ENCODE assay signal across 38 cellular contexts in genomic region chr4:169376421-169376820, GRCh38.
"Had no signal": no experiment of that assay in that cellular context is flagged by ENCODE, and none has a peak within 500 bp of the region (broad histone marks: within the 10 kb centered on the region; RNA-seq: fewer than 3 reads in every experiment).

No MANE protein-coding gene starts in this region.

- H3K4me3 ChIP-seq: adrenal gland, body of pancreas, breast epithelium, cardiac muscle cell had no signal

- H3K4me1 Mint-ChIP-seq: activated naive CD4-positive, alpha-beta T cell treated with anti-CD3 and anti-CD28 coated beads, Interleukin-2, amount 10 ng/mL, durations not matched to agents 7 days and 5 days; activated naive CD4-positive, alpha-beta T cell treated with anti-CD3 and anti-CD28 coated beads, Interleukin-2, amount 50 U/mL, for 24 hours; activated naive CD8-positive, alpha-beta T cell treated with anti-CD3 and anti-CD28 coated beads for 36 hours; activated naive CD8-positive, alpha-beta T cell treated with anti-CD3 and anti-CD28 coated beads, Interleukin-2, amount 10 ng/mL, durations not matched to agents 7 days and 5 days; activated naive CD8-positive, alpha-beta T cell treated with anti-CD3 and anti-CD28 coated beads, Interleukin-2, amount 50 U/mL, for 24 hours; activated T-helper 17 cell treated with anti-CD3 and anti-CD28 coated beads, Interleukin-2, amount 50 U/mL, for 72 hours; brain; central memory CD8-positive, alpha-beta T cell had no signal

- H3K27me3 Mint-ChIP-seq: activated naive CD4-positive, alpha-beta T cell treated with anti-CD3 and anti-CD28 coated beads, Interleukin-2, amount 50 U/mL, for 24 hours; activated naive CD8-positive, alpha-beta T cell; activated naive CD8-positive, alpha-beta T cell treated with anti-CD3 and anti-CD28 coated beads for 36 hours; activated naive CD8-positive, alpha-beta T cell treated with anti-CD3 and anti-CD28 coated beads, Interleukin-2, amount 50 U/mL, for 24 hours; activated T-cell treated with anti-CD3 and anti-CD28 coated beads, Interleukin-2, amount 50 U/mL, for 24 hours; activated T-helper 17 cell treated with anti-CD3 and anti-CD28 coated beads, Interleukin-2, amount 50 U/mL, for 72 hours; central memory CD8-positive, alpha-beta T cell had no signal

- H3K27ac Mint-ChIP-seq: activated naive CD4-positive, alpha-beta T cell treated with anti-CD3 and anti-CD28 coated beads for 36 hours; activated naive CD4-positive, alpha-beta T cell treated with anti-CD3 and anti-CD28 coated beads, Interleukin-2, amount 10 ng/mL, durations not matched to agents 7 days and 5 days; activated naive CD4-positive, alpha-beta T cell treated with anti-CD3 and anti-CD28 coated beads, Interleukin-2, amount 50 U/mL, for 24 hours; activated naive CD4-positive, alpha-beta T cell treated with anti-CD3 and anti-CD28 coated beads, Interleukin-2, amount 50 U/mL, for 72 hours; activated naive CD8-positive, alpha-beta T cell; activated naive CD8-positive, alpha-beta T cell treated with anti-CD3 and anti-CD28 coated beads for 36 hours; activated naive CD8-positive, alpha-beta T cell treated with anti-CD3 and anti-CD28 coated beads, Interleukin-2, amount 10 ng/mL, durations not matched to agents 7 days and 5 days; activated naive CD8-positive, alpha-beta T cell treated with anti-CD3 and anti-CD28 coated beads, Interleukin-2, amount 50 U/mL, for 24 hours; activated T-cell treated with anti-CD3 and anti-CD28 coated beads, Interleukin-2, amount 50 U/mL, for 24 hours; activated T-cell treated with anti-CD3 and anti-CD28 coated beads, Interleukin-2, amount 50 U/mL, for 72 hours; activated T-helper 1 cell treated with anti-CD3 and anti-CD28 coated beads, Interleukin-12 subunit alpha, Interleukin-12 subunit beta, Interleukin-2, Interleukin-4 antibody, amounts not matched to agents 30 ng/mL and 10 ng/mL and 1 ng/mL, durations not matched to agents 14 hours and 24 hours and 36 hours; activated T-helper 17 cell treated with anti-CD3 and anti-CD28 coated beads, Interleukin-2, amount 50 U/mL, for 72 hours; activated T-helper 2 cell treated with anti-CD3 and anti-CD28 coated beads, Interferon-gamma antibody, Interleukin-2, Interleukin-4, amounts not matched to agents 10 μg/mL and 5 μg/mL and 100 μg/mL, durations not matched to agents 14 hours and 24 hours and 36 hours; brain had no signal

- H3K27me3 ChIP-seq: adrenal gland, body of pancreas, brain microvascular endothelial cell, breast epithelium, cardiac muscle cell had no signal

- DNase-seq: activated effector memory CD4-positive, alpha-beta T cell treated with anti-CD3 and anti-CD28 coated beads, Interleukin-2, amount 50 U/mL, for 16 hours; activated effector memory CD4-positive, alpha-beta T cell treated with Interleukin-2 at 50 U/mL for 16 hours; activated gamma-delta T cell; activated gamma-delta T cell treated with Interleukin-2 at 50 U/mL for 16 hours; activated naive CD4-positive, alpha-beta T cell; activated naive CD4-positive, alpha-beta T cell treated with anti-CD3 and anti-CD28 coated beads for 36 hours; activated naive CD4-positive, alpha-beta T cell treated with anti-CD3 and anti-CD28 coated beads, Interleukin-2, amount 10 ng/mL, durations not matched to agents 7 days and 5 days; activated naive CD4-positive, alpha-beta T cell treated with anti-CD3 and anti-CD28 coated beads, Interleukin-2, amount 50 U/mL, for 16 hours; activated naive CD4-positive, alpha-beta T cell treated with Interleukin-2 at 50 U/mL for 16 hours; activated naive CD8-positive, alpha-beta T cell treated with anti-CD3 and anti-CD28 coated beads for 36 hours; activated naive CD8-positive, alpha-beta T cell treated with anti-CD3 and anti-CD28 coated beads, Interleukin-2, amount 10 ng/mL, durations not matched to agents 7 days and 5 days; activated naive CD8-positive, alpha-beta T cell treated with anti-CD3 and anti-CD28 coated beads, Interleukin-2, amount 50 U/mL, for 24 hours; activated T-cell treated with anti-CD3 and anti-CD28 coated beads, Interleukin-2, amount 50 U/mL, for 1 hour; activated T-cell treated with anti-CD3 and anti-CD28 coated beads, Interleukin-2, amount 50 U/mL, for 24 hours; activated T-cell treated with anti-CD3 and anti-CD28 coated beads, Interleukin-2, amount 50 U/mL, for 4 hours; activated T-cell treated with anti-CD3 and anti-CD28 coated beads, Interleukin-2, amount 50 U/mL, for 48 hours; activated T-cell treated with anti-CD3 and anti-CD28 coated beads, Interleukin-2, amount 50 U/mL, for 72 hours; adrenal gland; amniotic stem cell; amygdala; anterior cingulate cortex; aorta; body of pancreas; brain microvascular endothelial cell; caudate nucleus; central memory CD4-positive, alpha-beta T cell; cerebellar nuclear complex had no signal

- H3K4me1 ChIP-seq: adrenal gland, body of pancreas, breast epithelium had no signal

- H3K27ac ChIP-seq: adrenal gland, body of pancreas, brain microvascular endothelial cell, breast epithelium, cardiac muscle cell had no signal

- H3K36me3 Mint-ChIP-seq: activated naive CD4-positive, alpha-beta T cell treated with anti-CD3 and anti-CD28 coated beads, Interleukin-2, amount 10 ng/mL, durations not matched to agents 7 days and 5 days had no signal

- FAIRE-seq: astrocyte had no signal

- H3K4me3 Mint-ChIP-seq: activated naive CD4-positive, alpha-beta T cell treated with anti-CD3 and anti-CD28 coated beads for 36 hours; activated naive CD4-positive, alpha-beta T cell treated with anti-CD3 and anti-CD28 coated beads, Interleukin-2, amount 10 ng/mL, durations not matched to agents 7 days and 5 days; activated naive CD4-positive, alpha-beta T cell treated with anti-CD3 and anti-CD28 coated beads, Interleukin-2, amount 50 U/mL, for 24 hours; activated naive CD8-positive, alpha-beta T cell; activated naive CD8-positive, alpha-beta T cell treated with anti-CD3 and anti-CD28 coated beads for 36 hours; activated naive CD8-positive, alpha-beta T cell treated with anti-CD3 and anti-CD28 coated beads, Interleukin-2, amount 10 ng/mL, durations not matched to agents 7 days and 5 days; activated naive CD8-positive, alpha-beta T cell treated with anti-CD3 and anti-CD28 coated beads, Interleukin-2, amount 50 U/mL, for 24 hours; activated T-cell treated with anti-CD3 and anti-CD28 coated beads, Interleukin-2, amount 50 U/mL, for 24 hours; activated T-cell treated with anti-CD3 and anti-CD28 coated beads, Interleukin-2, amount 50 U/mL, for 4 hours; activated T-cell treated with anti-CD3 and anti-CD28 coated beads, Interleukin-2, amount 50 U/mL, for 72 hours; activated T-helper 1 cell treated with anti-CD3 and anti-CD28 coated beads, Interleukin-12 subunit alpha, Interleukin-12 subunit beta, Interleukin-2, Interleukin-4 antibody, amounts not matched to agents 30 ng/mL and 10 ng/mL and 1 ng/mL, durations not matched to agents 14 hours and 24 hours and 36 hours; activated T-helper 17 cell treated with anti-CD3 and anti-CD28 coated beads, Interleukin-2, amount 50 U/mL, for 72 hours; brain; central memory CD8-positive, alpha-beta T cell had no signal

- H3K36me3 ChIP-seq: adrenal gland, brain microvascular endothelial cell, breast epithelium, cardiac muscle cell had no signal
